In genomic region chr11:83256602-83257340, GRCh38 we compare ENCODE assay signal across 2 cellular contexts.
A peak's percentile ranks its signal among the peaks of the same experiment; 100 is the strongest.
TF ChIP-seq lines count a peak whose summit lies in the region.

No MANE protein-coding gene starts in this region.

TF ChIP-seq in HepG2, 621 proteins besides CTCF, POLR2A, EP300 and RAD21 (continues in another document):
- 0 out of 2 replicates have a peak, but pooled peaks have one; percentile 43 for TF ChIP-seq NCOA2 (CRISPR knock-in tag; IDR thresholded peaks at IDR 0.05)
- peak; percentile 17; the same call in 1 of the 2 replicates for TF ChIP-seq NFIC (IDR thresholded peaks at IDR 0.05; ENCODE audit: low read length)
- TF ChIP-seq ZNF367 (CRISPR knock-in tag; IDR thresholded peaks at IDR 0.05; ENCODE audit: borderline replicate concordance) = no peak
- TF ChIP-seq ARID5B (CRISPR knock-in tag; IDR thresholded peaks at IDR 0.05) = peak; percentile 75
- no peak for TF ChIP-seq RFX3 (CRISPR knock-in tag; IDR thresholded peaks at IDR 0.05)
- no peak for TF ChIP-seq ZSCAN22 (CRISPR knock-in tag; IDR thresholded peaks at IDR 0.05)
- TF ChIP-seq TCF12 (IDR thresholded peaks at IDR 0.05) = no peak
- TF ChIP-seq TCF12 (CRISPR knock-in tag; IDR thresholded peaks at IDR 0.05) = no peak
- no peak for TF ChIP-seq ZNF414 (CRISPR knock-in tag; IDR thresholded peaks at IDR 0.05)
- no peak; the same call in 1 of the 2 replicates for TF ChIP-seq ZMYM3 (CRISPR knock-in tag; IDR thresholded peaks at IDR 0.05)
- TF ChIP-seq FOXO1 (CRISPR knock-in tag; IDR thresholded peaks at IDR 0.05) = peak; percentile 59; the same call in 1 of the 2 replicates
- TF ChIP-seq EHMT2 (IDR thresholded peaks at IDR 0.05; ENCODE audit: borderline replicate concordance, low read depth, low read length) = peak; percentile 69; the same call in 1 of the 2 replicates
- TF ChIP-seq ZNF720 (CRISPR knock-in tag; IDR thresholded peaks at IDR 0.05) = no peak
- TF ChIP-seq ZNF609 (CRISPR knock-in tag; IDR thresholded peaks at IDR 0.05; ENCODE audit: borderline replicate concordance) = peak; percentile 54; the same call in 1 of the 2 replicates
- TF ChIP-seq ZNF317 (CRISPR knock-in tag; IDR thresholded peaks at IDR 0.05) = no peak
- TF ChIP-seq TRIM24 (CRISPR knock-in tag; IDR thresholded peaks at IDR 0.05) = no peak
- TF ChIP-seq FOXP1 (IDR thresholded peaks at IDR 0.05) = no peak
- peak; percentile 57 for TF ChIP-seq FOXP1 (CRISPR knock-in tag; IDR thresholded peaks at IDR 0.05)
- TF ChIP-seq ZFP62 (CRISPR knock-in tag; IDR thresholded peaks at IDR 0.05) = no peak
- TF ChIP-seq NR0B2 (CRISPR knock-in tag; IDR thresholded peaks at IDR 0.05) = no peak

TF ChIP-seq in SK-N-SH, 30 proteins besides CTCF, POLR2A, EP300 and RAD21:
- TF ChIP-seq MAX (IDR thresholded peaks at IDR 0.05; ENCODE audit: low read depth) (no peak), JUND (IDR thresholded peaks at IDR 0.05) (no peak), NFIC (IDR thresholded peaks at IDR 0.05; ENCODE audit: borderline replicate concordance) (no peak), FOXJ3 (CRISPR knock-in tag; IDR thresholded peaks at IDR 0.05) (no peak), GATA2 (CRISPR knock-in tag; IDR thresholded peaks at IDR 0.05) (no peak), RFX5 (IDR thresholded peaks at IDR 0.05; ENCODE audit: low read length) (no peak), ELF1 (IDR thresholded peaks at IDR 0.05) (no peak), SIN3A (IDR thresholded peaks at IDR 0.05; ENCODE audit: borderline replicate concordance, low read depth, low read length) (no peak), EZH2phosphoT487 (IDR thresholded peaks at IDR 0.05; ENCODE audit: borderline replicate concordance, low read depth) (no peak), REST (IDR thresholded peaks at IDR 0.05; ENCODE audit: low read depth, low read length) (no peak), SMC3 (IDR thresholded peaks at IDR 0.05; ENCODE audit: low read depth, low read length) (no peak), FOSL2 (IDR thresholded peaks at IDR 0.05; ENCODE audit: borderline replicate concordance, low read depth) (no peak), USF1 (IDR thresholded peaks at IDR 0.05; ENCODE audit: borderline replicate concordance, low read depth) (no peak), TAF1 (IDR thresholded peaks at IDR 0.05; ENCODE audit: borderline replicate concordance, low read depth, low read length) (no peak)
- TF ChIP-seq, protein P1, sequence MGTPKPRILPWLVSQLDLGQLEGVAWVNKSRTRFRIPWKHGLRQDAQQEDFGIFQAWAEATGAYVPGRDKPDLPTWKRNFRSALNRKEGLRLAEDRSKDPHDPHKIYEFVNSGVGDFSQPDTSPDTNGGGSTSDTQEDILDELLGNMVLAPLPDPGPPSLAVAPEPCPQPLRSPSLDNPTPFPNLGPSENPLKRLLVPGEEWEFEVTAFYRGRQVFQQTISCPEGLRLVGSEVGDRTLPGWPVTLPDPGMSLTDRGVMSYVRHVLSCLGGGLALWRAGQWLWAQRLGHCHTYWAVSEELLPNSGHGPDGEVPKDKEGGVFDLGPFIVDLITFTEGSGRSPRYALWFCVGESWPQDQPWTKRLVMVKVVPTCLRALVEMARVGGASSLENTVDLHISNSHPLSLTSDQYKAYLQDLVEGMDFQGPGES (IDR thresholded peaks at IDR 0.05; ENCODE audit: low read depth, low read length) = no peak
